Comparison of ENCODE assay signal across 26 cellular contexts in the genomic region with DNA sequence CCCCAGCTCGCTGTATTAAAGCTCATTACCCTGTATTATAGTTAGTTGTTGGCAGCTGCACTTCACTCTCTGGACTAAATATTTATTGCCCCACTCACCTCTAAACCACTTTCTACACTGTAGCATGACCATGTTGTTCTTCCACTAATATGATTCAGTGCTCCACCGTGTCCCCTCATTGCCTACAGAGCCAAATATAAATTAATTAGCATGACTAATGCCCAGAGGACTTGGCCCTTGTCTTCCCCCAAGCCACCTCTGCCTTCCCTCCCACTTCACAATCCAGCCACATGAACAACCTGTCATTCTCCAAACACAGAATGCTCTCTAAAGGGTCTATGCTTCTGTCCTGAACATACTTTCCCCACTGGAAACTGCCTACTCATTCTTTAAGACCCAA.
"Had no signal": no experiment of that assay in that cellular context is flagged by ENCODE, and none has a peak within 500 bp of the region (broad histone marks: within the 10 kb centered on the region; RNA-seq: fewer than 3 reads in every experiment).

No MANE protein-coding gene starts in this region.

- H3K27me3 ChIP-seq: brain microvascular endothelial cell, esophagus squamous epithelium, tibial nerve, uterus had no signal

- H3K9me3 Mint-ChIP-seq: activated T-cell treated with anti-CD3 and anti-CD28 coated beads, Interleukin-2, amount 50 U/mL, for 4 hours; nephron had no signal

- H3K4me3 ChIP-seq: esophagus squamous epithelium, tibial nerve, uterus had no signal

- H3K4me1 Mint-ChIP-seq: activated CD8-positive, alpha-beta memory T cell treated with anti-CD3 and anti-CD28 coated beads, Interleukin-2, amount 10 ng/mL, durations not matched to agents 7 days and 5 days had no signal

- H3K36me3 Mint-ChIP-seq: activated CD8-positive, alpha-beta memory T cell treated with anti-CD3 and anti-CD28 coated beads, Interleukin-2, amount 10 ng/mL, durations not matched to agents 7 days and 5 days; activated naive CD8-positive, alpha-beta T cell had no signal

- DNase-seq: activated CD4-positive, alpha-beta T cell treated with anti-CD3 and anti-CD28 coated beads for 1 hour; activated CD4-positive, alpha-beta T cell treated with anti-CD3 and anti-CD28 coated beads, Interleukin-2, amount 50 U/mL, for 4 hours; activated CD8-positive, alpha-beta memory T cell treated with anti-CD3 and anti-CD28 coated beads, Interleukin-2, amount 10 ng/mL, durations not matched to agents 7 days and 5 days; activated effector memory CD4-positive, alpha-beta T cell treated with anti-CD3 and anti-CD28 coated beads, Interleukin-2, amount 50 U/mL, for 16 hours; activated T-cell treated with anti-CD3 and anti-CD28 coated beads, Interleukin-2, amount 50 U/mL, for 4 hours; amygdala; brain microvascular endothelial cell; effector CD8-positive, alpha-beta T cell; esophagus squamous epithelium; glutamatergic neuron; hypothalamus; kidney; nucleus accumbens; posterior cingulate gyrus; right cardiac atrium; small intestine; stimulated activated CD4-positive, alpha-beta T cell treated with anti-CD3 and anti-CD28 coated beads, Interleukin-4, amount 100 ng/mL, for 4 hours; stimulated activated CD8-positive, alpha-beta memory T cell treated with anti-CD3 and anti-CD28 coated beads, Interleukin-4, amount 100 ng/mL, for 48 hours; stimulated activated naive CD4-positive, alpha-beta T cell treated with Interleukin-2 at 50 U/mL for 16 hours; substantia nigra; T-helper 9 cell; uterus had no signal

- H3K27ac Mint-ChIP-seq: activated CD8-positive, alpha-beta memory T cell treated with anti-CD3 and anti-CD28 coated beads, Interleukin-2, amount 10 ng/mL, durations not matched to agents 7 days and 5 days; activated naive CD8-positive, alpha-beta T cell; nephron had no signal

- H3K27me3 Mint-ChIP-seq: activated CD8-positive, alpha-beta memory T cell treated with anti-CD3 and anti-CD28 coated beads, Interleukin-2, amount 10 ng/mL, durations not matched to agents 7 days and 5 days; activated naive CD8-positive, alpha-beta T cell had no signal

- H3K9me3 ChIP-seq: esophagus squamous epithelium, tibial nerve, uterus had no signal

- H3K36me3 ChIP-seq: brain microvascular endothelial cell, esophagus squamous epithelium, tibial nerve, uterus had no signal

- H3K4me3 Mint-ChIP-seq: activated CD8-positive, alpha-beta memory T cell treated with anti-CD3 and anti-CD28 coated beads, Interleukin-2, amount 10 ng/mL, durations not matched to agents 7 days and 5 days; activated naive CD8-positive, alpha-beta T cell; activated T-cell treated with anti-CD3 and anti-CD28 coated beads, Interleukin-2, amount 50 U/mL, for 4 hours; nephron had no signal

- H3K27ac ChIP-seq: brain microvascular endothelial cell, esophagus squamous epithelium, tibial nerve, VCaP had no signal

- ATAC-seq: activated CD8-positive, alpha-beta memory T cell treated with anti-CD3 and anti-CD28 coated beads, Interleukin-2, amount 10 ng/mL, durations not matched to agents 7 days and 5 days; activated T-cell treated with anti-CD3 and anti-CD28 coated beads, Interleukin-2, amount 50 U/mL, for 4 hours had no signal

- H3K4me1 ChIP-seq: esophagus squamous epithelium had no signal
